In genomic region chr4:128221556-128221955, GRCh38 we compare ENCODE assay signal across 17 cellular contexts.
DNase-seq lines count a peak whose midpoint lies in the region; ATAC-seq and FAIRE-seq lines count a peak whose summit lies in the region.
"Had no signal": no experiment of that assay in that cellular context is flagged by ENCODE, and none has a peak within 500 bp of the region (broad histone marks: within the 10 kb centered on the region; RNA-seq: fewer than 3 reads in every experiment).

No MANE protein-coding gene starts in this region.

- no peak for ATAC-seq in Right ventricle myocardium superior (ENCODE audit: poor library complexity)

- FAIRE-seq in HTR-8/SVneo (lab: Jason Lieb, UNC) = peak; percentile 51
- FAIRE-seq: A204.1, GM19239 had no signal

- H3K79me2 ChIP-seq in ACC112 (ENCODE audit: control insufficient read depth, insufficient read depth, low read length, unreplicated experiment) = no peaks in the 10 kb centered on the region

- H3K36me3 ChIP-seq in ACC112 (ENCODE audit: insufficient read depth, low read length) = no peaks in the 10 kb centered on the region
- no peaks in the 10 kb centered on the region for H3K36me3 ChIP-seq in adipocyte (ENCODE audit: control insufficient read depth, insufficient read depth, low read length, severe bottlenecking)
- H3K36me3 ChIP-seq: BE2C, Peyer's patch, SJSA1 had no signal

- H2AFZ ChIP-seq in ACC112 (ENCODE audit: low read length, unreplicated experiment) = peak overlapping the region; percentile 36

- no peaks in the 10 kb centered on the region for H3K9me3 ChIP-seq in adipocyte (ENCODE audit: control insufficient read depth, low read length)
- H3K9me3 ChIP-seq: BE2C, Peyer's patch, SJSA1 had no signal

- intact Hi-C loops in Right ventricle myocardium superior (cut with DNase I) = no loop called here

- H3K9ac ChIP-seq in adipocyte (ENCODE audit: low read length) = peak overlapping the region; percentile 34

- H3K27me3 ChIP-seq in ACC112 (ENCODE audit: insufficient read depth, low read length) = no peaks in the 10 kb centered on the region
- H3K27me3 ChIP-seq in adipocyte (replicated peaks; ENCODE audit: control insufficient read depth, insufficient read depth, low read length) = no peaks in the 10 kb centered on the region
- H3K27me3 ChIP-seq: BE2C, Peyer's patch, SJSA1 had no signal

- no peak for DNase-seq in HTR-8/SVneo (ENCODE audit: insufficient read length, low spot score)
- DNase-seq in adipocyte (ENCODE audit: low read depth) = no peak
- DNase-seq in glomerular visceral epithelial cell (ENCODE audit: extremely low spot score) = peak; percentile 56
- DNase-seq in activated gamma-delta T cell treated with Interleukin-2 at 50 U/mL for 16 hours = no peak
- DNase-seq in islet precursor cell = no peak
- no peak for DNase-seq in Right ventricle myocardium superior
- DNase-seq: BE2C, DMS79, MV-4-11, NCI-H187, NCI-H774, Peyer's patch, T-helper 1 cell had no signal

- peaks cover 18% of the 10 kb centered on the region for H3K4me1 ChIP-seq in ACC112 (ENCODE audit: control insufficient read depth, insufficient read depth, low read length, unreplicated experiment)
- H3K4me1 ChIP-seq in adipocyte (ENCODE audit: control insufficient read depth, insufficient read depth, low read length) = peaks cover 24% of the 10 kb centered on the region
- H3K4me1 ChIP-seq: BE2C, Peyer's patch had no signal

- no peak overlapping the region for H3K27ac ChIP-seq in ACC112 (ENCODE audit: low read depth, low read length)
- H3K27ac ChIP-seq: Peyer's patch had no signal

- H3K4me3 ChIP-seq in ACC112 (ENCODE audit: low read depth, low read length) = no peak overlapping the region
- H3K4me3 ChIP-seq in adipocyte (ENCODE audit: low read length) = no peak overlapping the region
- H3K4me3 ChIP-seq: Peyer's patch, SJSA1 had no signal
